ENCODE assay signal across 17 cellular contexts in the genomic region with DNA sequence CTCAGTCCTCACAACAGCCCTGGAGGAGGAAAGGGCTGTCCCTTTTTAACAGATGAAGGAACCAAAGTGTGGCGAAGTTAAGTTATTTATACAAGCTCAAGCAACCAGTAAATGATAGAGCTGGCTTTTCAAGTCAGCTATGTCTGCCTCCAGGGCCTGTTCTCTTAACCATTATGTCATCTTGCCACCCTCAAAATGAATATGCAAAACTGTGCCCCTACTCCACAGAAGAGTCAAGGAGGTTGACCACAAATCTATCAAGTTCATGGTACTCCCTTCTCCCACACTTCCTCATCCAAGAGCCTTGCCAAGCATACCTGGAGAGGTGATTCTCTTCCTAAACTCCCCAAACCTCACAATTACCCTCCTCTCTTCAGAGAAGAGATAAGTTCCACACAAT. TPM values are rescaled to one million over a fixed set of nuclear protein-coding genes. Genes with fewer than 3 reads are reported as not detected.
A peak's percentile ranks its signal among the peaks of the same experiment; 100 is the strongest.
DNase-seq lines count a peak whose midpoint lies in the region; ATAC-seq, FAIRE-seq and TF ChIP-seq lines count a peak whose summit lies in the region.
"Had no signal": no experiment of that assay in that cellular context is flagged by ENCODE, and none has a peak within 500 bp of the region (broad histone marks: within the 10 kb centered on the region; RNA-seq: fewer than 3 reads in every experiment).

No MANE protein-coding gene starts in this region.

- FAIRE-seq in GM12878 (lab: Jason Lieb, UNC) = no peak
- FAIRE-seq: A204.1 had no signal

- TF ChIP-seq CTCF in GM12878 (IDR thresholded peaks at IDR 0.05 in 2 of 3, conservative IDR thresholded peaks at IDR 0.05 in 1 of 3; ENCODE audit: control insufficient read depth in 2 of 3, extremely low read depth in 1 of 3, insufficient read depth in 1 of 3, low read depth in 3 of 3, low read length in 3 of 3) (no peak), prostate gland (IDR thresholded peaks at IDR 0.05) (no peak), colonic mucosa (IDR thresholded peaks at IDR 0.05) (no peak)

- no peaks in the 10 kb centered on the region for H3K4me1 Mint-ChIP-seq in activated T-cell treated with anti-CD3 and anti-CD28 coated beads, Interleukin-2, amount 50 U/mL, for 4 hours (ENCODE audit: low read depth)
- H3K4me1 Mint-ChIP-seq in activated CD4-positive, alpha-beta T cell treated with anti-CD3 and anti-CD28 coated beads, Interleukin-2, amount 10 ng/mL, durations not matched to agents 24 days and 14 days = peaks cover 4% of the 10 kb centered on the region

- peak; percentile 28; the same call in 1 of the 3 replicates for ATAC-seq in GM12878
- ATAC-seq in activated T-cell treated with anti-CD3 and anti-CD28 coated beads, Interleukin-2, amount 50 U/mL, for 4 hours = no peak
- ATAC-seq: CD8-positive, alpha-beta T cell had no signal

- H3K4me2 ChIP-seq in GM12878 (ENCODE audit: control insufficient read depth, insufficient read depth) = no peak overlapping the region

- RAD21 ChIA-PET in GM12878 (lab: Charles Lee; ENCODE audit: unreplicated experiment) = interaction anchor here (1.4 kb wide), 1 partner anchor 11 kb away, joined by 5 read pairs; no protein-coding TSS in a partner anchor

- H3K27ac ChIP-seq in GM12878 (ENCODE audit: control insufficient read depth, insufficient read depth) (no peak overlapping the region), prostate gland (no peak overlapping the region), colonic mucosa (no peak overlapping the region)

- H3K27ac Mint-ChIP-seq in activated CD4-positive, alpha-beta T cell treated with anti-CD3 and anti-CD28 coated beads, Interleukin-2, amount 10 ng/mL, durations not matched to agents 24 days and 14 days = no peak overlapping the region
- H3K27ac Mint-ChIP-seq: CD8-positive, alpha-beta T cell had no signal

- DNase-seq in SKM-1 treated with dmso at 0.1 percent for 144 hours (lab: John Stamatoyannopoulos, UW; ENCODE audit: unreplicated experiment) (peak; percentile 36), SKM-1 (lab: John Stamatoyannopoulos, UW; ENCODE audit: unreplicated experiment) (no peak), M059J (ENCODE audit: low read depth) (peak; percentile 53), GM12878 (ENCODE audit: low read depth, low spot score) (no peak), prostate gland (ENCODE audit: low spot score) (no peak), colonic mucosa (no peak)
- no peak for DNase-seq in activated T-cell treated with anti-CD3 and anti-CD28 coated beads, Interleukin-2, amount 50 U/mL, for 4 hours
- DNase-seq in activated CD4-positive, alpha-beta T cell treated with anti-CD3 and anti-CD28 coated beads, Interleukin-2, amount 10 ng/mL, durations not matched to agents 24 days and 14 days = no peak
- DNase-seq: Calu3; CD8-positive, alpha-beta T cell; GF-D8; NCI-H1417; NCI-H187; NCI-H2107; NCI-H2227 treated with DMSO at 0.1 percent for 48 hours; NCI-H524 treated with DMSO at 0.1 percent for 48 hours had no signal

- CTCF ChIA-PET in GM12878 (lab: Yijun Ruan, JAX) = no interaction called here

- POLR2A ChIA-PET in GM12878 (lab: Charles Lee) = no interaction called here

- H3K27me3 ChIP-seq in GM12878 (replicated peaks in 1 of 2; ENCODE audit: control insufficient read depth in 2 of 2, insufficient read depth in 2 of 2, low read length in 1 of 2) (no peaks in the 10 kb centered on the region), prostate gland (replicated peaks; ENCODE audit: insufficient read depth) (no peaks in the 10 kb centered on the region), colonic mucosa (no peaks in the 10 kb centered on the region)

- intact Hi-C loops in GM12878 (cut with micrococcal nuclease; ENCODE audit: unreplicated experiment) = no loop called here
- intact Hi-C loops in prostate gland (cut with DNase I) = no loop called here
- intact Hi-C loops in colonic mucosa (cut with DNase I) = no loop called here
- intact Hi-C loops in activated CD4-positive, alpha-beta T cell treated with anti-CD3 and anti-CD28 coated beads, Interleukin-2, amount 10 ng/mL, durations not matched to agents 24 days and 14 days (cut with micrococcal nuclease) = no loop called here

- 0% methylated on average over 1 of the region's 1 CpG for WGBS in GM12878 (ENCODE audit: insufficient coverage, insufficient replicate concordance, low lambda C conversion rate, missing lambda C conversion rate)
- WGBS in prostate gland = 25% methylated on average over 1 of the region's 1 CpG

- H3K9me3 ChIP-seq in GM12878 (replicated peaks; ENCODE audit: control insufficient read depth, insufficient read depth, low read length) (no peaks in the 10 kb centered on the region), prostate gland (no peaks in the 10 kb centered on the region), colonic mucosa (no peaks in the 10 kb centered on the region)

- H2AFZ ChIP-seq in GM12878 (ENCODE audit: control insufficient read depth, low read depth, low read length) = no peak overlapping the region

- no peaks in the 10 kb centered on the region for H3K36me3 Mint-ChIP-seq in activated T-cell treated with anti-CD3 and anti-CD28 coated beads, Interleukin-2, amount 50 U/mL, for 4 hours (ENCODE audit: insufficient read depth)
- H3K36me3 Mint-ChIP-seq in activated CD4-positive, alpha-beta T cell treated with anti-CD3 and anti-CD28 coated beads, Interleukin-2, amount 10 ng/mL, durations not matched to agents 24 days and 14 days (ENCODE audit: low read depth) = no peaks in the 10 kb centered on the region
- H3K36me3 Mint-ChIP-seq: CD8-positive, alpha-beta T cell had no signal

- H3K9ac ChIP-seq in GM12878 (ENCODE audit: control insufficient read depth, insufficient read depth, low read length) = no peak overlapping the region
- H3K9ac ChIP-seq in colonic mucosa (ENCODE audit: low read depth in 2 of 2, low read length in 2 of 2) = no peak overlapping the region

- H3K4me3 Mint-ChIP-seq in activated T-cell treated with anti-CD3 and anti-CD28 coated beads, Interleukin-2, amount 50 U/mL, for 4 hours = no peak overlapping the region
- no peak overlapping the region for H3K4me3 Mint-ChIP-seq in activated CD4-positive, alpha-beta T cell treated with anti-CD3 and anti-CD28 coated beads, Interleukin-2, amount 10 ng/mL, durations not matched to agents 24 days and 14 days
- H3K4me3 Mint-ChIP-seq: CD8-positive, alpha-beta T cell had no signal

- no peaks in the 10 kb centered on the region for H3K9me3 Mint-ChIP-seq in activated T-cell treated with anti-CD3 and anti-CD28 coated beads, Interleukin-2, amount 50 U/mL, for 4 hours
- H3K9me3 Mint-ChIP-seq in activated CD4-positive, alpha-beta T cell treated with anti-CD3 and anti-CD28 coated beads, Interleukin-2, amount 10 ng/mL, durations not matched to agents 24 days and 14 days = no peaks in the 10 kb centered on the region
- H3K9me3 Mint-ChIP-seq: CD8-positive, alpha-beta T cell had no signal

- no peaks in the 10 kb centered on the region for H4K20me1 ChIP-seq in GM12878 (ENCODE audit: control insufficient read depth, insufficient read depth)

- H3K27me3 Mint-ChIP-seq in activated T-cell treated with anti-CD3 and anti-CD28 coated beads, Interleukin-2, amount 50 U/mL, for 4 hours (ENCODE audit: low read depth) = no peaks in the 10 kb centered on the region
- H3K27me3 Mint-ChIP-seq in activated CD4-positive, alpha-beta T cell treated with anti-CD3 and anti-CD28 coated beads, Interleukin-2, amount 10 ng/mL, durations not matched to agents 24 days and 14 days = peaks cover 4% of the 10 kb centered on the region

- no peaks in the 10 kb centered on the region for H3K36me3 ChIP-seq in GM12878 (ENCODE audit: control insufficient read depth in 2 of 2, insufficient read depth in 2 of 2, low read length in 1 of 2)
- no peaks in the 10 kb centered on the region for H3K36me3 ChIP-seq in prostate gland
- no peaks in the 10 kb centered on the region for H3K36me3 ChIP-seq in colonic mucosa

- in situ Hi-C loops in GM12878 (cut with MboI) = no loop called here

- TF ChIP-seq POLR2A in GM12878 (IDR thresholded peaks at IDR 0.05; ENCODE audit: low read depth, low read length) (no peak), prostate gland (IDR thresholded peaks at IDR 0.05) (no peak)

- H3K4me1 ChIP-seq in GM12878 (ENCODE audit: control insufficient read depth, insufficient read depth, low read length) = no peaks in the 10 kb centered on the region
- no peaks in the 10 kb centered on the region for H3K4me1 ChIP-seq in prostate gland (replicated peaks)
- H3K4me1 ChIP-seq in colonic mucosa = no peaks in the 10 kb centered on the region

- BruUV-seq in GM12878 (replicated peaks; lab: Mats Ljungman, UMichigan) = no TSS peak

- TF ChIP-seq EP300 in GM12878 (IDR thresholded peaks at IDR 0.05; ENCODE audit: borderline replicate concordance in 1 of 2, control insufficient read depth in 1 of 2, low read depth in 2 of 2, low read length in 2 of 2) = no peak

- H3K4me3 ChIP-seq in GM12878 (no peak overlapping the region), prostate gland (no peak overlapping the region), colonic mucosa (no peak overlapping the region)

- no peaks in the 10 kb centered on the region for H3K79me2 ChIP-seq in GM12878 (ENCODE audit: control insufficient read depth, insufficient read depth, low read length)

- TF ChIP-seq RAD21 in GM12878 (IDR thresholded peaks at IDR 0.05; ENCODE audit: insufficient read depth, low read depth, low read length) = no peak

- SMC1A ChIA-PET in GM12878 (lab: Charles Lee; ENCODE audit: uncharacterized antibody, unreplicated experiment) = interaction anchor here (0.8 to 1.6 kb wide), 2 partner anchors 11 to 26 kb away, joined by 3 to 6 read pairs; no protein-coding TSS in a partner anchor

RNA-seq across cellular contexts. Expression of gene CREB1, which starts 37.3 kb away (rescaled TPM):
- 43.4 and 55.0 TPM in 2 replicates for total RNA-seq in M059J (2014; rRNA removed; shearing (Covaris generic))
- 160 and 164 TPM in 2 replicates for total RNA-seq in GM12878 (2013; cell fraction: nucleolus; rRNA removed)
- total RNA-seq in GM12878 (2014; rRNA removed) (40.4 and 40.8 TPM in 2 replicates), GM12878 (2014; rRNA removed; fragmentation: Illumina TruSeq; extraction: Trizol) (35.7 and 36.0 TPM in 2 replicates), GM12878 (2021) (66.8 and 69.7 TPM in 2 replicates), prostate gland (10 to 100 TPM; 44.0 to 47.1 TPM), colonic mucosa (10 to 100 TPM; 46.0 to 55.4 TPM)
- polyA plus RNA-seq in GM12878 (2011; ENCODE audit: low read depth) = 13.7 TPM
- polyA plus RNA-seq in GM12878 (2011; rRNA removed) (58.1 and 76.9 TPM in 2 replicates), GM12878 (2014; fragmentation: Illumina TruSeq; extraction: Trizol) (63.5 and 76.6 TPM in 2 replicates), GM12878 (2014; fragmentation: Nextera tagmentation; extraction: Ambion mirVana) (10 to 100 TPM; 13.4 to 22.2 TPM), GM12878 (2014; rRNA removed) (33.2 and 35.5 TPM in 2 replicates), GM12878 (2016; fragmentation: Nextera tagmentation; extraction: Ambion mirVana) (10 to 100 TPM; 38.6 to 44.2 TPM)
- polyA plus RNA-seq in GM12878 (2011; cell fraction: cytosol; rRNA removed) = 46.3 and 65.0 TPM in 2 replicates
- 37.1 and 53.4 TPM in 2 replicates for polyA plus RNA-seq in GM12878 (2011; cell fraction: nucleus; rRNA removed)
- polyA plus RNA-seq in GM12878 (2012) = 22.2 and 23.7 TPM in 2 replicates
- 131 and 175 TPM in 2 replicates for polyA minus RNA-seq in GM12878 (2011; rRNA and poly(A)+ RNA removed)
- polyA minus RNA-seq in GM12878 (2011; cell fraction: cytosol; rRNA and poly(A)+ RNA removed) = 35.4 and 42.6 TPM in 2 replicates
- 56.5 and 67.9 TPM in 2 replicates for polyA minus RNA-seq in GM12878 (2011; cell fraction: nucleus; rRNA and poly(A)+ RNA removed)
- 10 to 100 TPM; 55.2 to 71.1 (median 59.5) TPM for total RNA-seq in activated T-cell treated with anti-CD3 and anti-CD28 coated beads, Interleukin-2, amount 50 U/mL, for 4 hours
- 106 and 107 TPM in 2 replicates for total RNA-seq in activated CD4-positive, alpha-beta T cell treated with anti-CD3 and anti-CD28 coated beads, Interleukin-2, amount 10 ng/mL, durations not matched to agents 24 days and 14 days

Comparison
In these comparisons a context has a peak if more than half of its experiments do, and no peak if none do; other contexts are left out.
1. DNase-seq: peak in SKM-1 treated with dmso at 0.1 percent for 144 hours (single experiment) and M059J (single experiment); none in SKM-1 (single experiment), GM12878 (single experiment), prostate gland (single experiment), colonic mucosa (single experiment), activated T-cell treated with anti-CD3 and anti-CD28 coated beads, Interleukin-2, amount 50 U/mL, for 4 hours (single experiment) and activated CD4-positive, alpha-beta T cell treated with anti-CD3 and anti-CD28 coated beads, Interleukin-2, amount 10 ng/mL, durations not matched to agents 24 days and 14 days (single experiment).